ENCODE assay signal across 1 cellular context in genomic region chr16:1677942-1678499, GRCh38.
TF ChIP-seq lines count a peak whose summit lies in the region.

TSS of gene JPT2 (plus strand) at chr16:1678279. CDS start at chr16:1678313, 34 bp downstream.

TF ChIP-seq in GM12878, 131 proteins besides CTCF, POLR2A, EP300 and RAD21 (continued from another document):
- peak; percentile 3; the same call in 1 of the 2 replicates for TF ChIP-seq SPI1 (IDR thresholded peaks at IDR 0.05; ENCODE audit: borderline replicate concordance, insufficient read depth, low read depth, low read length)
- TF ChIP-seq, protein P1, sequence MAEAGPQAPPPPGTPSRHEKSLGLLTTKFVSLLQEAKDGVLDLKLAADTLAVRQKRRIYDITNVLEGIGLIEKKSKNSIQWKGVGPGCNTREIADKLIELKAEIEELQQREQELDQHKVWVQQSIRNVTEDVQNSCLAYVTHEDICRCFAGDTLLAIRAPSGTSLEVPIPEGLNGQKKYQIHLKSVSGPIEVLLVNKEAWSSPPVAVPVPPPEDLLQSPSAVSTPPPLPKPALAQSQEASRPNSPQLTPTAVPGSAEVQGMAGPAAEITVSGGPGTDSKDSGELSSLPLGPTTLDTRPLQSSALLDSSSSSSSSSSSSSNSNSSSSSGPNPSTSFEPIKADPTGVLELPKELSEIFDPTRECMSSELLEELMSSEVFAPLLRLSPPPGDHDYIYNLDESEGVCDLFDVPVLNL (IDR thresholded peaks at IDR 0.05; ENCODE audit: low read depth, low read length) = peak; percentile 42; the same call in 1 of the 2 replicates
- TF ChIP-seq ZNF207 (IDR thresholded peaks at IDR 0.05; ENCODE audit: borderline replicate concordance) = no peak
- no peak for TF ChIP-seq SUZ12 (IDR thresholded peaks at IDR 0.05; ENCODE audit: unreplicated experiment)
- TF ChIP-seq TCF3 (IDR thresholded peaks at IDR 0.05; ENCODE audit: borderline replicate concordance, insufficient read depth, low read depth, low read length) = 0 out of 2 replicates have a peak, but pooled peaks have one; percentile 44
- TF ChIP-seq IRF3 (IDR thresholded peaks at IDR 0.05) = peak; percentile 96
- TF ChIP-seq RAD51 (IDR thresholded peaks at IDR 0.05) = no peak
- TF ChIP-seq CREB1 (IDR thresholded peaks at IDR 0.05; ENCODE audit: low read depth) = peak; percentile 84
- no peak for TF ChIP-seq JUNB (IDR thresholded peaks at IDR 0.05)
- 0 out of 2 replicates have a peak, but pooled peaks have one; percentile 24 for TF ChIP-seq HCFC1 (IDR thresholded peaks at IDR 0.05; ENCODE audit: low read length)
- TF ChIP-seq RUNX3 (IDR thresholded peaks at IDR 0.05; ENCODE audit: low read length) = 0 out of 2 replicates have a peak, but pooled peaks have one; percentile 29
- peak; percentile 46 for TF ChIP-seq LARP7 (IDR thresholded peaks at IDR 0.05)
- peak; percentile 34; the same call in 1 of the 2 replicates for TF ChIP-seq NFYA (IDR thresholded peaks at IDR 0.05; ENCODE audit: borderline replicate concordance, low read depth, low read length)
- peak; percentile 47; the same call in 1 of the 2 replicates for TF ChIP-seq IKZF1 (conservative IDR thresholded peaks at IDR 0.05)
- TF ChIP-seq CEBPB (IDR thresholded peaks at IDR 0.05; ENCODE audit: borderline replicate concordance in 1 of 2, low read depth in 2 of 2, low read length in 2 of 2) = no peak
- TF ChIP-seq GATAD2B (conservative IDR thresholded peaks at IDR 0.05; ENCODE audit: low read depth) = peak; percentile 65
- peak; percentile 35; the same call in 1 of the 2 replicates for TF ChIP-seq MXI1 (IDR thresholded peaks at IDR 0.05; ENCODE audit: low read depth, low read length)
- peak; percentile 53; the same call in 1 of the 2 replicates for TF ChIP-seq POLR2AphosphoS5 (IDR thresholded peaks at IDR 0.05; ENCODE audit: low read length)
- peak; percentile 71 for TF ChIP-seq MYC (IDR thresholded peaks at IDR 0.05; ENCODE audit: insufficient read depth, insufficient read length, insufficient replicate concordance, low read length, severe bottlenecking)
- peak; percentile 95 for TF ChIP-seq CHD2 (IDR thresholded peaks at IDR 0.05; ENCODE audit: borderline replicate concordance, low read depth, low read length)
- TF ChIP-seq MAX (IDR thresholded peaks at IDR 0.05; ENCODE audit: low read depth, low read length) = 0 out of 2 replicates have a peak, but pooled peaks have one; percentile 43
- TF ChIP-seq YY1 (IDR thresholded peaks at IDR 0.05; ENCODE audit: low read depth, low read length) = peak; percentile 69
- TF ChIP-seq, protein P2, sequence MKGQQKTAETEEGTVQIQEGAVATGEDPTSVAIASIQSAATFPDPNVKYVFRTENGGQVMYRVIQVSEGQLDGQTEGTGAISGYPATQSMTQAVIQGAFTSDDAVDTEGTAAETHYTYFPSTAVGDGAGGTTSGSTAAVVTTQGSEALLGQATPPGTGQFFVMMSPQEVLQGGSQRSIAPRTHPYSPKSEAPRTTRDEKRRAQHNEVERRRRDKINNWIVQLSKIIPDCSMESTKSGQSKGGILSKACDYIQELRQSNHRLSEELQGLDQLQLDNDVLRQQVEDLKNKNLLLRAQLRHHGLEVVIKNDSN (IDR thresholded peaks at IDR 0.05; ENCODE audit: borderline replicate concordance, extremely low read length, insufficient read depth, low read depth, low read length) = peak; percentile 50
- TF ChIP-seq TAF1 (IDR thresholded peaks at IDR 0.05; ENCODE audit: borderline replicate concordance, low read depth, low read length) = peak; percentile 11; the same call in 1 of the 2 replicates
- peak; percentile 99 for TF ChIP-seq PKNOX1 (IDR thresholded peaks at IDR 0.05)
- TF ChIP-seq SKIL (IDR thresholded peaks at IDR 0.05; ENCODE audit: low read depth, poor library complexity, severe bottlenecking) = no peak
- TF ChIP-seq MTA3 (IDR thresholded peaks at IDR 0.05; ENCODE audit: borderline replicate concordance, low read length) = no peak
- TF ChIP-seq CEBPZ (IDR thresholded peaks at IDR 0.05; ENCODE audit: low read depth, low read length) = peak; percentile 88
- peak; percentile 96 for TF ChIP-seq PBX3 (IDR thresholded peaks at IDR 0.05; ENCODE audit: insufficient replicate concordance, low read depth, low read length)
- peak; percentile 23; the same call in 1 of the 2 replicates for TF ChIP-seq RFX5 (IDR thresholded peaks at IDR 0.05; ENCODE audit: low read depth, low read length)
- peak; percentile 99 for TF ChIP-seq DPF2 (IDR thresholded peaks at IDR 0.05)
- peak; percentile 86 for TF ChIP-seq KLF5 (IDR thresholded peaks at IDR 0.05; ENCODE audit: partially characterized antibody)
- no peak for TF ChIP-seq KDM1A (IDR thresholded peaks at IDR 0.05; ENCODE audit: borderline replicate concordance)
- TF ChIP-seq BCLAF1 (IDR thresholded peaks at IDR 0.05) = no peak
- peak; percentile 65 for TF ChIP-seq FOS (IDR thresholded peaks at IDR 0.05; ENCODE audit: borderline replicate concordance, extremely low read depth, insufficient read length)
- peak; percentile 67; the same call in 1 of the 2 replicates for TF ChIP-seq TCF12 (IDR thresholded peaks at IDR 0.05; ENCODE audit: low read depth, low read length)
- no peak for TF ChIP-seq ZNF274 (IDR thresholded peaks at IDR 0.05; ENCODE audit: insufficient read depth, insufficient read length)
